8 cellular contexts compared by ENCODE assay signal in genomic region chr11:133835258-133836075, GRCh38. TPM values are rescaled to one million over a fixed set of nuclear protein-coding genes. Genes with fewer than 3 reads are reported as not detected.
DNase-seq lines count a peak whose midpoint lies in the region; ATAC-seq and TF ChIP-seq lines count a peak whose summit lies in the region.

No MANE protein-coding gene starts in this region.

- H3K4me1 ChIP-seq in heart left ventricle = peaks cover 0 to 6% (median 0%) of the 10 kb centered on the region in 12 donors

- peak; percentile 11 for DNase-seq in DMS 273 treated with DMSO at 0.1 percent for 48 hours (lab: John Stamatoyannopoulos, UW)
- peak; percentile 5 for DNase-seq in NCI-H2081 treated with DMSO at 0.1 percent for 48 hours (lab: John Stamatoyannopoulos, UW)
- peak; percentile 70 for DNase-seq in activated CD8-positive, alpha-beta memory T cell treated with anti-CD3 and anti-CD28 coated beads, Interleukin-2, amount 50 U/mL, for 48 hours
- peak in 2 of 5 donors; percentile 44 to 50 for DNase-seq in heart left ventricle
- no peak for DNase-seq in sciatic nerve (ENCODE audit: low spot score)
- DNase-seq in cortex of kidney (lab: John Stamatoyannopoulos, UW) = no peak

- peak; percentile 79 for ATAC-seq in GM18868 (IDR thresholded peaks at IDR 0.05; ENCODE audit: unreplicated experiment)
- peak; percentile 82 for ATAC-seq in HG03025 (IDR thresholded peaks at IDR 0.05; ENCODE audit: low FRiP score, unreplicated experiment)
- peak in 3 of 4 donors; percentile 69 to 90 (median 85) for ATAC-seq in heart left ventricle
- ATAC-seq in sciatic nerve = peak; percentile 77

- peaks cover 0 to 16% (median 0%) of the 10 kb centered on the region in 9 donors for H3K27me3 ChIP-seq in heart left ventricle

- 36 to 53% (median 44%) methylated on average over 15 of the region's 15 CpGs for WGBS in heart left ventricle, 4 donors

- H3K36me3 ChIP-seq in heart left ventricle = no peaks in the 10 kb centered on the region

- no peak overlapping the region for H3K4me3 ChIP-seq in heart left ventricle

- H3K9me3 ChIP-seq in heart left ventricle = peaks cover 0 to 10% (median 0%) of the 10 kb centered on the region in 12 donors

- intact Hi-C loops in heart left ventricle (cut with DNase I) = loop anchor here in 9 of 10 donors (1.0 to 10.0 kb wide), 9 partner anchors 311 to 757 kb away; no protein-coding TSS in a partner anchor
- intact Hi-C loops in sciatic nerve (cut with DNase I) = no loop called here

- no peak for TF ChIP-seq POLR2A in heart left ventricle (IDR thresholded peaks at IDR 0.05)

- peak; percentile 16 to 75 (median 65) for TF ChIP-seq CTCF in heart left ventricle (IDR thresholded peaks at IDR 0.05)

- H3K27ac ChIP-seq in heart left ventricle = no peak overlapping the region

RNA-seq across cellular contexts. Expression of gene SPATA19, which starts 9.8 kb away (rescaled TPM):
- total RNA-seq in heart left ventricle (not detected), sciatic nerve (not detected)
- not detected for polyA plus RNA-seq in heart left ventricle

Comparison
In these comparisons a context has a peak if more than half of its experiments do, and no peak if none do; other contexts are left out.
1. DNase-seq: peak in DMS 273 treated with DMSO at 0.1 percent for 48 hours (single experiment), NCI-H2081 treated with DMSO at 0.1 percent for 48 hours (single experiment) and activated CD8-positive, alpha-beta memory T cell treated with anti-CD3 and anti-CD28 coated beads, Interleukin-2, amount 50 U/mL, for 48 hours (single experiment); none in sciatic nerve (single experiment) and cortex of kidney (single experiment).
2. Peak in every context shown above with its lines, with median percentiles within 50 percentile points of each other: ATAC-seq.